ENCODE assay signal across 14 cellular contexts in the genomic region with DNA sequence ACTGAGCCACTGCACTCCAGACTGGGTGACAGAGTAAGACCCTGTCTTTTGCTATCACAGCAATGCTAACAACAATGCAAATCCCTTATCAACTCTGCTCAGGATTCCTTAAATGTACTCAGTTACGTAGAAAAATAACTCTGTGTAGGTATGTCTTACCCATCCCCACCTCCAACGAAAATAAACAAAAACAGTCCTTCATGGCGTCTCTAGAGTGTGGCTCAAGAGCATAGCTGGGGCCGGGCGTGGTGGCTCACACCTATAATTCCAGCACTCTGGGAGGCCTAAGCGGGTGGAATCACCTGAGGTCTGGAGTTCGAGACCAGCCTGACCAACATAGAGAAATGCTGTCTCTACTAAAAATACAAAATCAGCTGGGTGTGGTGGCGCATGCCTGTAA. TPM values are rescaled to one million over a fixed set of nuclear protein-coding genes. Genes with fewer than 3 reads are reported as not detected.
DNase-seq lines count a peak whose midpoint lies in the region; ATAC-seq, FAIRE-seq and TF ChIP-seq lines count a peak whose summit lies in the region.
"Had no signal": no experiment of that assay in that cellular context is flagged by ENCODE, and none has a peak within 500 bp of the region (broad histone marks: within the 10 kb centered on the region; RNA-seq: fewer than 3 reads in every experiment).

No MANE protein-coding gene starts in this region.

- POLR2A ChIA-PET in activated CD4-positive, alpha-beta T cell treated with anti-CD3 and anti-CD28 coated beads for 36 hours (lab: Charles Lee), result interaction anchor here (0.7 kb wide), 2 partner anchors 14 to 18 kb away, joined by 3 to 4 read pairs; a partner anchor contains a TSS

- H3K79me2 ChIP-seq in astrocyte (ENCODE audit: insufficient read depth, low read length), result peaks cover 91% of the 10 kb centered on the region

- H3K4me3 ChIP-seq in astrocyte (ENCODE audit: insufficient read depth, low read depth, low read length) (no peak overlapping the region), upper lobe of right lung (no peak overlapping the region)
- H3K4me3 ChIP-seq: BLaER1, HAP-1 had no signal

- H3K36me3 ChIP-seq in astrocyte (ENCODE audit: insufficient read depth, low read length), result peaks cover 11% of the 10 kb centered on the region
- H3K36me3 ChIP-seq in upper lobe of right lung, result peaks cover 45% of the 10 kb centered on the region

- FAIRE-seq in astrocyte (lab: Jason Lieb, UNC), result no peak

- DNase-seq in activated CD4-positive, alpha-beta T cell treated with anti-CD3 and anti-CD28 coated beads for 36 hours, result no peak
- no peak for DNase-seq in activated CD4-positive, alpha-beta T cell treated with anti-CD3 and anti-CD28 coated beads, Interleukin-2, amount 50 U/mL, for 4 hours
- no peak for DNase-seq in astrocyte (ENCODE audit: low read depth)
- peak; percentile 53 for DNase-seq in mesenteric fat pad (ENCODE audit: low spot score)
- no peak for DNase-seq in upper lobe of right lung
- DNase-seq in CD1c-positive myeloid dendritic cell (ENCODE audit: extremely low spot score), result no peak
- DNase-seq in GM20000 (ENCODE audit: low spot score), result no peak
- DNase-seq: CD4-positive, CD25-positive, alpha-beta regulatory T cell; DMS 273 treated with DMSO at 0.1 percent for 48 hours; GOT3 had no signal

- H3K36me3 Mint-ChIP-seq in activated CD4-positive, alpha-beta T cell treated with anti-CD3 and anti-CD28 coated beads for 36 hours (ENCODE audit: low read depth), result peaks cover 24% of the 10 kb centered on the region
- peaks cover 16% of the 10 kb centered on the region for H3K36me3 Mint-ChIP-seq in astrocyte (ENCODE audit: low read depth, unreplicated experiment)

- ATAC-seq in activated CD4-positive, alpha-beta T cell treated with anti-CD3 and anti-CD28 coated beads for 36 hours, result no peak
- ATAC-seq in upper lobe of right lung, result peak; percentile 25
- no peak for ATAC-seq in GM19395 (IDR thresholded peaks at IDR 0.05; ENCODE audit: unreplicated experiment)

- H3K27ac ChIP-seq in astrocyte (ENCODE audit: low read depth, low read length) (no peak overlapping the region), upper lobe of right lung (no peak overlapping the region)
- H3K27ac ChIP-seq: 22Rv1, BLaER1 had no signal

- intact Hi-C loops in activated CD4-positive, alpha-beta T cell treated with anti-CD3 and anti-CD28 coated beads for 36 hours (cut with DNase I, micrococcal nuclease), result no loop called here
- intact Hi-C loops in upper lobe of right lung (cut with DNase I), result no loop called here

- CTCF ChIA-PET in activated CD4-positive, alpha-beta T cell treated with anti-CD3 and anti-CD28 coated beads for 36 hours (lab: Charles Lee), result interaction anchor here (1.3 to 1.8 kb wide), 3 partner anchors 11 to 263 kb away, joined by 3 to 5 read pairs (median 4); a partner anchor contains a TSS

- H3K27me3 Mint-ChIP-seq in activated CD4-positive, alpha-beta T cell treated with anti-CD3 and anti-CD28 coated beads for 36 hours, result no peaks in the 10 kb centered on the region
- no peaks in the 10 kb centered on the region for H3K27me3 Mint-ChIP-seq in astrocyte (ENCODE audit: low read depth, unreplicated experiment)
- H3K27me3 Mint-ChIP-seq: CD4-positive, CD25-positive, alpha-beta regulatory T cell had no signal

- H3K9me3 ChIP-seq in astrocyte (ENCODE audit: insufficient read depth, low read depth, low read length) (no peaks in the 10 kb centered on the region), upper lobe of right lung (no peaks in the 10 kb centered on the region)
- H3K9me3 ChIP-seq: BLaER1, HAP-1 had no signal

- H3K4me1 Mint-ChIP-seq in activated CD4-positive, alpha-beta T cell treated with anti-CD3 and anti-CD28 coated beads for 36 hours, result peaks cover 38% of the 10 kb centered on the region
- peaks cover 27% of the 10 kb centered on the region for H3K4me1 Mint-ChIP-seq in astrocyte (ENCODE audit: low read depth, unreplicated experiment)

- no peaks in the 10 kb centered on the region for H3K9me3 Mint-ChIP-seq in activated CD4-positive, alpha-beta T cell treated with anti-CD3 and anti-CD28 coated beads for 36 hours (ENCODE audit: low read depth)
- no peaks in the 10 kb centered on the region for H3K9me3 Mint-ChIP-seq in astrocyte (ENCODE audit: unreplicated experiment)

- no peak overlapping the region for H3K4me3 Mint-ChIP-seq in activated CD4-positive, alpha-beta T cell treated with anti-CD3 and anti-CD28 coated beads for 36 hours
- H3K4me3 Mint-ChIP-seq in astrocyte (ENCODE audit: unreplicated experiment), result no peak overlapping the region
- H3K4me3 Mint-ChIP-seq: CD4-positive, CD25-positive, alpha-beta regulatory T cell had no signal

- no peak overlapping the region for H2AFZ ChIP-seq in astrocyte (ENCODE audit: low read depth, low read length)

- H4K20me1 ChIP-seq in astrocyte (ENCODE audit: insufficient read depth, low read length), result peaks cover 94% of the 10 kb centered on the region

- H3K4me1 ChIP-seq in astrocyte (ENCODE audit: insufficient read depth, low read length) (peaks cover 34% of the 10 kb centered on the region), upper lobe of right lung (peaks cover 15% of the 10 kb centered on the region)
- H3K4me1 ChIP-seq: BLaER1 had no signal

- H3K27ac Mint-ChIP-seq in activated CD4-positive, alpha-beta T cell treated with anti-CD3 and anti-CD28 coated beads for 36 hours, result peak overlapping the region; percentile 25
- H3K27ac Mint-ChIP-seq in astrocyte (ENCODE audit: unreplicated experiment), result peak overlapping the region; percentile 34

- H3K4me2 ChIP-seq in astrocyte (ENCODE audit: low read length), result no peak overlapping the region
- H3K4me2 ChIP-seq: BLaER1 had no signal

- H3K27me3 ChIP-seq in astrocyte (ENCODE audit: insufficient read depth, low read length) (no peaks in the 10 kb centered on the region), upper lobe of right lung (no peaks in the 10 kb centered on the region)
- H3K27me3 ChIP-seq: BLaER1 had no signal

- no peak for TF ChIP-seq CTCF in astrocyte (IDR thresholded peaks at IDR 0.05; ENCODE audit: insufficient read depth, low read depth, low read length)
- no peak for TF ChIP-seq CTCF in upper lobe of right lung (IDR thresholded peaks at IDR 0.05)
- no peak for TF ChIP-seq CTCF in GM20000 (IDR thresholded peaks at IDR 0.05; ENCODE audit: extremely low read depth, missing control alignments)

- H3K9ac ChIP-seq in astrocyte (ENCODE audit: low read length), result no peak overlapping the region
- H3K9ac ChIP-seq: BLaER1 had no signal

RNA-seq across cellular contexts. Expression of a gene that starts 13.2 kb away (rescaled TPM):
- total RNA-seq in activated CD4-positive, alpha-beta T cell treated with anti-CD3 and anti-CD28 coated beads for 36 hours, result 10 to 100 TPM; 61.0 to 67.3 TPM
- 18.3 and 21.6 TPM in 2 replicates for total RNA-seq in astrocyte
- 19.9 TPM for total RNA-seq in mesenteric fat pad
- 18.3 TPM for total RNA-seq in upper lobe of right lung

RNA-seq across cellular contexts. Expression of a gene that starts 18.1 kb away (rescaled TPM):
- 10 to 100 TPM; 39.4 to 48.3 TPM for total RNA-seq in activated CD4-positive, alpha-beta T cell treated with anti-CD3 and anti-CD28 coated beads for 36 hours
- total RNA-seq in astrocyte (92.9 and 104 TPM in 2 replicates), mesenteric fat pad (40.4 TPM), upper lobe of right lung (44.2 TPM)

RNA-seq across cellular contexts. Expression of a gene that starts 36.2 kb away (rescaled TPM):
- total RNA-seq in activated CD4-positive, alpha-beta T cell treated with anti-CD3 and anti-CD28 coated beads for 36 hours, result 1 to 10 TPM; 7.9 to 8.1 TPM
- total RNA-seq in astrocyte (8.6 and 10.2 TPM in 2 replicates), mesenteric fat pad (0.64 TPM), upper lobe of right lung (1.2 TPM)
